In genomic region chr10:96873756-96874467, GRCh38 we compare ENCODE assay signal across 29 cellular contexts. TPM values are rescaled to one million over a fixed set of nuclear protein-coding genes. Genes with fewer than 3 reads are reported as not detected.
DNase-seq lines count a peak whose midpoint lies in the region; ATAC-seq and TF ChIP-seq lines count a peak whose summit lies in the region.
"Had no signal": no experiment of that assay in that cellular context is flagged by ENCODE, and none has a peak within 500 bp of the region (broad histone marks: within the 10 kb centered on the region; RNA-seq: fewer than 3 reads in every experiment).

No MANE protein-coding gene starts in this region.

- intact Hi-C loops in activated CD8-positive, alpha-beta T cell treated with anti-CD3 and anti-CD28 coated beads for 36 hours (cut with micrococcal nuclease), result no loop called here

- H3K36me3 Mint-ChIP-seq in activated CD8-positive, alpha-beta T cell treated with anti-CD3 and anti-CD28 coated beads for 36 hours (ENCODE audit: low read depth), result peaks cover 22% of the 10 kb centered on the region
- H3K36me3 Mint-ChIP-seq in activated CD8-positive, alpha-beta T cell treated with anti-CD3 and anti-CD28 coated beads, Interleukin-2, amount 10 ng/mL, durations not matched to agents 7 days and 5 days (ENCODE audit: low read depth), result peaks cover 8% of the 10 kb centered on the region
- peaks cover 12% of the 10 kb centered on the region for H3K36me3 Mint-ChIP-seq in activated naive CD8-positive, alpha-beta T cell treated with anti-CD3 and anti-CD28 coated beads, Interleukin-2, amount 50 U/mL, for 24 hours (ENCODE audit: low read depth)

- H3K4me3 Mint-ChIP-seq in activated CD8-positive, alpha-beta T cell treated with anti-CD3 and anti-CD28 coated beads for 36 hours, result no peak overlapping the region
- no peak overlapping the region for H3K4me3 Mint-ChIP-seq in activated CD8-positive, alpha-beta T cell treated with anti-CD3 and anti-CD28 coated beads, Interleukin-2, amount 10 ng/mL, durations not matched to agents 7 days and 5 days
- no peak overlapping the region for H3K4me3 Mint-ChIP-seq in activated naive CD8-positive, alpha-beta T cell treated with anti-CD3 and anti-CD28 coated beads, Interleukin-2, amount 50 U/mL, for 24 hours
- H3K4me3 Mint-ChIP-seq in stimulated activated naive CD8-positive, alpha-beta T cell treated with anti-CD3 and anti-CD28 coated beads, Interleukin-15, amount 100 ng/mL, for 72 hours, result peak overlapping the region in 1 of 2 donors; percentile 43
- H3K4me3 Mint-ChIP-seq: B cell; CD8-positive, alpha-beta memory T cell had no signal

- POLR2A ChIA-PET in activated CD8-positive, alpha-beta T cell treated with anti-CD3 and anti-CD28 coated beads for 36 hours (lab: Charles Lee), result interaction anchor here (1.1 kb wide), 1 partner anchor 255 kb away, joined by 3 read pairs; no protein-coding TSS in a partner anchor
- POLR2A ChIA-PET in activated CD8-positive, alpha-beta T cell treated with anti-CD3 and anti-CD28 coated beads, Interleukin-2, amount 10 ng/mL, durations not matched to agents 7 days and 5 days (lab: Charles Lee), result no interaction called here

- peaks cover 57% of the 10 kb centered on the region for H3K4me1 Mint-ChIP-seq in activated CD8-positive, alpha-beta T cell treated with anti-CD3 and anti-CD28 coated beads for 36 hours (ENCODE audit: low read depth)
- peaks cover 2% of the 10 kb centered on the region for H3K4me1 Mint-ChIP-seq in activated CD8-positive, alpha-beta T cell treated with anti-CD3 and anti-CD28 coated beads, Interleukin-2, amount 10 ng/mL, durations not matched to agents 7 days and 5 days (ENCODE audit: low read depth)
- peaks cover 61% of the 10 kb centered on the region for H3K4me1 Mint-ChIP-seq in activated naive CD8-positive, alpha-beta T cell treated with anti-CD3 and anti-CD28 coated beads, Interleukin-2, amount 50 U/mL, for 24 hours
- H3K4me1 Mint-ChIP-seq in stimulated activated naive CD8-positive, alpha-beta T cell treated with anti-CD3 and anti-CD28 coated beads, Interleukin-15, amount 100 ng/mL, for 72 hours, result peaks cover 58% of the 10 kb centered on the region

- H3K27me3 Mint-ChIP-seq in activated CD8-positive, alpha-beta T cell treated with anti-CD3 and anti-CD28 coated beads for 36 hours, result no peaks in the 10 kb centered on the region
- H3K27me3 Mint-ChIP-seq in activated CD8-positive, alpha-beta T cell treated with anti-CD3 and anti-CD28 coated beads, Interleukin-2, amount 10 ng/mL, durations not matched to agents 7 days and 5 days (ENCODE audit: low read depth), result no peaks in the 10 kb centered on the region
- no peaks in the 10 kb centered on the region for H3K27me3 Mint-ChIP-seq in activated naive CD8-positive, alpha-beta T cell treated with anti-CD3 and anti-CD28 coated beads, Interleukin-2, amount 50 U/mL, for 24 hours
- H3K27me3 Mint-ChIP-seq in stimulated activated naive CD8-positive, alpha-beta T cell treated with anti-CD3 and anti-CD28 coated beads, Interleukin-15, amount 100 ng/mL, for 72 hours, result no peaks in the 10 kb centered on the region
- H3K27me3 Mint-ChIP-seq: B cell; CD8-positive, alpha-beta memory T cell had no signal

- H3K9me3 Mint-ChIP-seq in activated CD8-positive, alpha-beta T cell treated with anti-CD3 and anti-CD28 coated beads for 36 hours, result no peaks in the 10 kb centered on the region
- no peaks in the 10 kb centered on the region for H3K9me3 Mint-ChIP-seq in activated CD8-positive, alpha-beta T cell treated with anti-CD3 and anti-CD28 coated beads, Interleukin-2, amount 10 ng/mL, durations not matched to agents 7 days and 5 days (ENCODE audit: insufficient read depth)
- H3K9me3 Mint-ChIP-seq in activated naive CD8-positive, alpha-beta T cell treated with anti-CD3 and anti-CD28 coated beads, Interleukin-2, amount 50 U/mL, for 24 hours, result no peaks in the 10 kb centered on the region
- H3K9me3 Mint-ChIP-seq in stimulated activated naive CD8-positive, alpha-beta T cell treated with anti-CD3 and anti-CD28 coated beads, Interleukin-15, amount 100 ng/mL, for 72 hours, result no peaks in the 10 kb centered on the region
- H3K9me3 Mint-ChIP-seq: CD8-positive, alpha-beta memory T cell had no signal

- DNase-seq in activated CD8-positive, alpha-beta T cell treated with anti-CD3 and anti-CD28 coated beads for 36 hours, result no peak
- no peak for DNase-seq in activated CD8-positive, alpha-beta T cell treated with anti-CD3 and anti-CD28 coated beads, Interleukin-2, amount 10 ng/mL, durations not matched to agents 7 days and 5 days
- no peak for DNase-seq in activated naive CD8-positive, alpha-beta T cell treated with anti-CD3 and anti-CD28 coated beads, Interleukin-2, amount 50 U/mL, for 24 hours
- DNase-seq in medulla oblongata (ENCODE audit: extremely low spot score), result peak; percentile 84
- DNase-seq in stimulated activated naive CD8-positive, alpha-beta T cell treated with anti-CD3 and anti-CD28 coated beads, Interleukin-15, amount 100 ng/mL, for 72 hours, result no peak
- DNase-seq in NCI-H524 treated with DMSO at 0.1 percent for 48 hours (lab: John Stamatoyannopoulos, UW), result no peak
- DNase-seq in activated effector memory CD4-positive, alpha-beta T cell treated with Interleukin-2 at 50 U/mL for 16 hours, result no peak
- no peak for DNase-seq in DMS53 treated with DMSO at 0.1 percent for 48 hours (lab: John Stamatoyannopoulos, UW; ENCODE audit: unreplicated experiment)
- DNase-seq: activated naive CD4-positive, alpha-beta T cell; CD8-positive, alpha-beta memory T cell; central memory CD4-positive, alpha-beta T cell; DMS153; glutamatergic neuron; GOT3; left cardiac atrium; mammary epithelial cell; NCI-H1105 treated with DMSO at 0.1 percent for 48 hours; NCI-H2029 treated with DMSO at 0.1 percent for 48 hours; NCI-H226; NCI-H774; occipital lobe; Right ventricle myocardium superior; small intestine; stimulated activated CD4-positive, alpha-beta T cell treated with anti-CD3 and anti-CD28 coated beads, Interleukin-1b, Interleukin-23, amount 100 ng/mL, for 48 hours; T-helper 9 cell; thyroid gland; WERI-Rb-1 had no signal

- CTCF ChIA-PET in activated CD8-positive, alpha-beta T cell treated with anti-CD3 and anti-CD28 coated beads for 36 hours (lab: Charles Lee), result interaction anchor here (0.7 kb wide), 1 partner anchor 163 kb away, joined by 3 read pairs; no protein-coding TSS in a partner anchor
- CTCF ChIA-PET in activated CD8-positive, alpha-beta T cell treated with anti-CD3 and anti-CD28 coated beads, Interleukin-2, amount 10 ng/mL, durations not matched to agents 7 days and 5 days (lab: Charles Lee), result interaction anchor here (1.4 kb wide), 1 partner anchor 11 kb away, joined by 3 read pairs; no protein-coding TSS in a partner anchor

- H3K27ac Mint-ChIP-seq in activated CD8-positive, alpha-beta T cell treated with anti-CD3 and anti-CD28 coated beads for 36 hours, result peak overlapping the region; percentile 79
- no peak overlapping the region for H3K27ac Mint-ChIP-seq in activated CD8-positive, alpha-beta T cell treated with anti-CD3 and anti-CD28 coated beads, Interleukin-2, amount 10 ng/mL, durations not matched to agents 7 days and 5 days
- H3K27ac Mint-ChIP-seq in activated naive CD8-positive, alpha-beta T cell treated with anti-CD3 and anti-CD28 coated beads, Interleukin-2, amount 50 U/mL, for 24 hours, result peak overlapping the region; percentile 88
- peak overlapping the region; percentile 90 to 92 for H3K27ac Mint-ChIP-seq in stimulated activated naive CD8-positive, alpha-beta T cell treated with anti-CD3 and anti-CD28 coated beads, Interleukin-15, amount 100 ng/mL, for 72 hours
- H3K27ac Mint-ChIP-seq: B cell had no signal

- ATAC-seq in activated CD8-positive, alpha-beta T cell treated with anti-CD3 and anti-CD28 coated beads for 36 hours, result no peak
- ATAC-seq in activated CD8-positive, alpha-beta T cell treated with anti-CD3 and anti-CD28 coated beads, Interleukin-2, amount 10 ng/mL, durations not matched to agents 7 days and 5 days, result no peak
- ATAC-seq in activated naive CD8-positive, alpha-beta T cell treated with anti-CD3 and anti-CD28 coated beads, Interleukin-2, amount 50 U/mL, for 24 hours, result no peak
- ATAC-seq in stimulated activated naive CD8-positive, alpha-beta T cell treated with anti-CD3 and anti-CD28 coated beads, Interleukin-15, amount 100 ng/mL, for 72 hours, result no peak
- ATAC-seq: A549, left cardiac atrium had no signal

- no peak for TF ChIP-seq CTCF in activated CD8-positive, alpha-beta T cell treated with anti-CD3 and anti-CD28 coated beads for 36 hours (IDR thresholded peaks at IDR 0.05)

RNA-seq across cellular contexts. Expression of gene LCOR, which starts 41.8 kb away (rescaled TPM):
- 10 to 100 TPM; 20.6 to 24.3 TPM for total RNA-seq in activated CD8-positive, alpha-beta T cell treated with anti-CD3 and anti-CD28 coated beads for 36 hours
- 10 to 100 TPM; 36.6 to 37.4 TPM for total RNA-seq in activated CD8-positive, alpha-beta T cell treated with anti-CD3 and anti-CD28 coated beads, Interleukin-2, amount 10 ng/mL, durations not matched to agents 7 days and 5 days
